Comparison of ENCODE assay signal across 11 cellular contexts in the genomic region with DNA sequence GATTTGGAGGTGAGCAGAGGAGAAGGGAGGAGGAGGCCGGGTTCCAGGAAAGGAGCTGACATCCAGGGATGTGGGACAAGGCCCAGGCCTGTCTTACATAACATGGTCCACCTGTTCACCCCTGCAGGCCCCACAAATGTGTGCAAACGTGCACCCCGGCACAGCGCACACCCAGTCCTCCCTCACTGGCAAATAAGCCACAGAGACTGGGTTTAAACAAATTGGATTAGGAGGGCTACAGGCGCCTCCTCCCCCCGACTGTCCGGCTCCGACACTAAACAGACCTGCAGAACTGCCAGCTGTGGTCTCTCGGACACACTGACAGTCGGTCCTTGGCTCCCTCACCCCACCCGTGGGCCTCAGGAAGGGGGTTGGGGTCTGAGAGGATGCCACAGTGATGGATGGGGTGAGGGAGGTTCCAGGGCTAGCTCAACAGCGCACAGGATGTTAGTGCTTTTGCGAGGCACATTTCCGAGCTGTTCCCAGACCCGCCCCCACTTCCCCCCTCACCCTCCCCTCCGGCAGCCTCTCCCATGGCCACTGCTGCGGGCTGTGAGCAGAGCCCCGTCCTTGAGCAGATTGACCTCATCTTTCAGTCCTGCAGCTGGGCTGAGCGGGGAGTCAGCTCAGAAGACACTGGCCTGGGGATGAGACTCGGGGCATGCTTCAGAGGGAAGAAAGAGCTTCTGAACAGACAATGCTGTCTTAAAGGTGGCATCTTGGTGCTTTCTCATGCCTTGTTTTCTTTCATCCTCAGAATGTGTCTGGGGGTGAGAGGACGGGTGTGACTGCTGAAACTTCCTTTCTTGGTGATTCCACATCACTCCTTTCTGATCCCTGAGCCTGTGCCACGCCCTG. TPM values are rescaled to one million over a fixed set of nuclear protein-coding genes. Genes with fewer than 3 reads are reported as not detected.
A peak's percentile ranks its signal among the peaks of the same experiment; 100 is the strongest.
DNase-seq lines count a peak whose midpoint lies in the region; ATAC-seq and TF ChIP-seq lines count a peak whose summit lies in the region.
"Had no signal": no experiment of that assay in that cellular context is flagged by ENCODE, and none has a peak within 500 bp of the region (broad histone marks: within the 10 kb centered on the region; RNA-seq: fewer than 3 reads in every experiment).

No MANE protein-coding gene starts in this region.

- H3K36me3 ChIP-seq in mammary epithelial cell (ENCODE audit: insufficient read depth, low read length) (no peaks in the 10 kb centered on the region), MM.1S (replicated peaks; ENCODE audit: insufficient read depth, low read length) (no peaks in the 10 kb centered on the region), PC-9 (ENCODE audit: low read depth) (no peaks in the 10 kb centered on the region)

- TF ChIP-seq CTCF in mammary epithelial cell (conservative IDR thresholded peaks at IDR 0.05 in 1 of 2, IDR thresholded peaks at IDR 0.05 in 1 of 2; ENCODE audit: extremely low read depth in 1 of 2, insufficient read depth in 1 of 2, low read depth in 1 of 2, low read length in 2 of 2) (no peak), MM.1S (IDR thresholded peaks at IDR 0.05; ENCODE audit: low read length) (no peak), PC-9 (conservative IDR thresholded peaks at IDR 0.05) (no peak)

- H3K79me2 ChIP-seq in mammary epithelial cell (ENCODE audit: insufficient read depth, low read length) (no peaks in the 10 kb centered on the region), MM.1S (ENCODE audit: low read length) (no peaks in the 10 kb centered on the region), PC-9 (ENCODE audit: low read depth) (no peaks in the 10 kb centered on the region)

- CTCF ChIA-PET in mammary epithelial cell (lab: Charles Lee; ENCODE audit: low non-redundant PET) (no interaction called here), PC-9 (lab: Charles Lee) (no interaction called here)

- POLR2A ChIA-PET in PC-9 (lab: Charles Lee; ENCODE audit: unreplicated experiment), result no interaction called here

- H3K4me2 ChIP-seq in mammary epithelial cell (ENCODE audit: insufficient read depth, low read depth, low read length) (no peak overlapping the region), MM.1S (ENCODE audit: low read depth, low read length) (no peak overlapping the region), PC-9 (no peak overlapping the region)

- no peaks in the 10 kb centered on the region for H3F3A ChIP-seq in MM.1S (ENCODE audit: insufficient read depth, low read length)
- H3F3A ChIP-seq in PC-9 (ENCODE audit: insufficient read depth, low read depth), result peaks cover 10% of the 10 kb centered on the region; the same call in 1 of the 2 replicates

- H4K20me1 ChIP-seq in mammary epithelial cell (ENCODE audit: insufficient read depth, low read length) (no peaks in the 10 kb centered on the region), MM.1S (ENCODE audit: insufficient read depth, low read length) (no peaks in the 10 kb centered on the region), PC-9 (ENCODE audit: insufficient read depth) (no peaks in the 10 kb centered on the region)

- H3K9me2 ChIP-seq in MM.1S (replicated peaks; ENCODE audit: insufficient read depth, low read length) (no peaks in the 10 kb centered on the region), PC-9 (ENCODE audit: insufficient read depth) (no peaks in the 10 kb centered on the region)

- intact Hi-C loops in mammary epithelial cell (cut with micrococcal nuclease), result no loop called here
- intact Hi-C loops in PC-9 (cut with micrococcal nuclease; ENCODE audit: unreplicated experiment), result no loop called here

- in situ Hi-C loops in mammary epithelial cell (cut with MboI; ENCODE audit: low sequenced_read_pairs in 2 of 2), result no loop called here

- DNase-seq in Kasumi-1 (lab: John Stamatoyannopoulos, UW), result peak; percentile 21 to 51
- DNase-seq in mammary epithelial cell, result no peak
- no peak for DNase-seq in left lobe of liver (ENCODE audit: low spot score)
- no peak for DNase-seq in NCI-H446 treated with DMSO at 0.1 percent for 48 hours (lab: John Stamatoyannopoulos, UW)
- no peak for DNase-seq in MM.1S
- no peak for DNase-seq in PC-9
- DNase-seq: activated effector memory CD4-positive, alpha-beta T cell treated with anti-CD3 and anti-CD28 coated beads, Interleukin-2, amount 50 U/mL, for 16 hours; NCI-H187 had no signal

- no peak overlapping the region for H3K9ac ChIP-seq in mammary epithelial cell (ENCODE audit: insufficient read depth, low read length)
- H3K9ac ChIP-seq in MM.1S (ENCODE audit: low read length), result no peak overlapping the region

- BruUV-seq in mammary epithelial cell (replicated peaks; lab: Mats Ljungman, UMichigan) (no TSS peak), PC-9 (replicated peaks; lab: Mats Ljungman, UMichigan) (no TSS peak)

- H3K27me3 ChIP-seq in mammary epithelial cell (ENCODE audit: insufficient read depth, low read length) (no peaks in the 10 kb centered on the region), MM.1S (replicated peaks; ENCODE audit: insufficient read depth, low read length) (no peaks in the 10 kb centered on the region), PC-9 (ENCODE audit: insufficient read depth, low read depth) (peaks cover 4% of the 10 kb centered on the region; the same call in 1 of the 2 replicates)

- dilution Hi-C loops in mammary epithelial cell (cut with HindIII; ENCODE audit: low sequenced_read_pairs), result no loop called here

- H3K27ac ChIP-seq in mammary epithelial cell (ENCODE audit: insufficient read depth, low read depth, low read length) (no peak overlapping the region), temporal lobe (ENCODE audit: low read depth, low read length) (peak overlapping the region; percentile 38), MM.1S (ENCODE audit: low read length) (no peak overlapping the region), PC-9 (no peak overlapping the region)

- ATAC-seq in left lobe of liver (peak; percentile 63), HG03457 (IDR thresholded peaks at IDR 0.05; ENCODE audit: unreplicated experiment) (no peak)

- H3K4me1 ChIP-seq in mammary epithelial cell (ENCODE audit: insufficient read depth, low read length), result no peaks in the 10 kb centered on the region
- H3K4me1 ChIP-seq in MM.1S (ENCODE audit: low read length), result no peaks in the 10 kb centered on the region
- peaks cover 9% of the 10 kb centered on the region; the same call in 1 of the 2 replicates for H3K4me1 ChIP-seq in PC-9 (replicated peaks; ENCODE audit: insufficient read depth)

- no peaks in the 10 kb centered on the region for H3K9me3 ChIP-seq in mammary epithelial cell (replicated peaks; ENCODE audit: insufficient read depth, low read length)
- no peaks in the 10 kb centered on the region for H3K9me3 ChIP-seq in MM.1S (replicated peaks; ENCODE audit: insufficient read depth, low read length)
- H3K9me3 ChIP-seq in PC-9 (ENCODE audit: insufficient read depth, low read depth), result no peaks in the 10 kb centered on the region

- WGBS in mammary epithelial cell (ENCODE audit: low coverage, missing lambda C conversion rate), result 52% methylated on average over 15 of the region's 22 CpGs

- H2AFZ ChIP-seq in mammary epithelial cell (ENCODE audit: low read depth, low read length), result peak overlapping the region; percentile 45
- H2AFZ ChIP-seq in MM.1S (ENCODE audit: low read length), result no peak overlapping the region
- no peak overlapping the region for H2AFZ ChIP-seq in PC-9

- no peak overlapping the region for H3K4me3 ChIP-seq in mammary epithelial cell (replicated peaks in 1 of 3; ENCODE audit: insufficient read depth in 1 of 3, low read depth in 2 of 3, low read length in 3 of 3)
- no peak overlapping the region for H3K4me3 ChIP-seq in MM.1S (ENCODE audit: low read length)
- no peak overlapping the region for H3K4me3 ChIP-seq in PC-9

RNA-seq across cellular contexts. Expression of a gene that starts 43.6 kb away (rescaled TPM):
- total RNA-seq in mammary epithelial cell, result under 1 TPM in 1 of 2 donors, not detected in 1; 0.50 TPM
- polyA plus RNA-seq in mammary epithelial cell, result not detected
- polyA minus RNA-seq in mammary epithelial cell, result not detected
- total RNA-seq in left lobe of liver, result not detected
- total RNA-seq in temporal lobe, result not detected
- not detected in 2 replicates for total RNA-seq in PC-9 (2021)
- polyA plus RNA-seq: neural cell had no signal

Comparison
In these comparisons a context has a peak if more than half of its experiments do, and no peak if none do; other contexts are left out.
1. DNase-seq: peak in Kasumi-1 (2 of 2); none in mammary epithelial cell (single experiment), left lobe of liver (single experiment), NCI-H446 treated with DMSO at 0.1 percent for 48 hours (single experiment), MM.1S (single experiment) and PC-9 (0 of 2).